2 cellular contexts compared by ENCODE assay signal in genomic region chr5:138751344-138751743, GRCh38.
TF ChIP-seq lines count a peak whose summit lies in the region.

No MANE protein-coding gene starts in this region.

TF ChIP-seq in HEK293, 187 proteins besides CTCF, POLR2A, EP300 and RAD21:
- TF ChIP-seq ZNF121 (tag by site-specific recombination; IDR thresholded peaks at IDR 0.05) (peak; percentile 85), PRDM10 (tag by site-specific recombination; IDR thresholded peaks at IDR 0.05) (peak; percentile 73; the same call in 1 of the 2 replicates)
- TF ChIP-seq, protein P1, sequence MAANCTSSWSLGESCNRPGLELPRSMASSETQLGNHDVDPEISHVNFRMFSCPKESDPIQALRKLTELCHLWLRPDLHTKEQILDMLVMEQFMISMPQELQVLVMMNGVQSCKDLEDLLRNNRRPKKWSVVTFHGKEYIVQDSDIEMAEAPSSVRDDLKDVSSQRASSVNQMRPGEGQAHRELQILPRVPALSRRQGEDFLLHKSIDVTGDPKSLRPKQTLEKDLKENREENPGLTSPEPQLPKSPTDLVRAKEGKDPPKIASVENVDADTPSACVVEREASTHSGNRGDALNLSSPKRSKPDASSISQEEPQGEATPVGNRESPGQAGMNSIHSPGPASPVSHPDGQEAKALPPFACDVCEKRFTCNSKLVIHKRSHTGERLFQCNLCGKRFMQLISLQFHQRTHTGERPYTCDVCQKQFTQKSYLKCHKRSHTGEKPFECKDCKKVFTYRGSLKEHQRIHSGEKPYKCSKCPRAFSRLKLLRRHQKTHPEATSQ (tag by site-specific recombination; IDR thresholded peaks at IDR 0.05), result 0 out of 2 replicates have a peak, but pooled peaks have one; percentile 68

TF ChIP-seq in HepG2, 621 proteins besides CTCF, POLR2A, EP300 and RAD21:
- TF ChIP-seq ZNF121 (CRISPR knock-in tag; IDR thresholded peaks at IDR 0.05), result peak; percentile 90
- TF ChIP-seq, protein P2, sequence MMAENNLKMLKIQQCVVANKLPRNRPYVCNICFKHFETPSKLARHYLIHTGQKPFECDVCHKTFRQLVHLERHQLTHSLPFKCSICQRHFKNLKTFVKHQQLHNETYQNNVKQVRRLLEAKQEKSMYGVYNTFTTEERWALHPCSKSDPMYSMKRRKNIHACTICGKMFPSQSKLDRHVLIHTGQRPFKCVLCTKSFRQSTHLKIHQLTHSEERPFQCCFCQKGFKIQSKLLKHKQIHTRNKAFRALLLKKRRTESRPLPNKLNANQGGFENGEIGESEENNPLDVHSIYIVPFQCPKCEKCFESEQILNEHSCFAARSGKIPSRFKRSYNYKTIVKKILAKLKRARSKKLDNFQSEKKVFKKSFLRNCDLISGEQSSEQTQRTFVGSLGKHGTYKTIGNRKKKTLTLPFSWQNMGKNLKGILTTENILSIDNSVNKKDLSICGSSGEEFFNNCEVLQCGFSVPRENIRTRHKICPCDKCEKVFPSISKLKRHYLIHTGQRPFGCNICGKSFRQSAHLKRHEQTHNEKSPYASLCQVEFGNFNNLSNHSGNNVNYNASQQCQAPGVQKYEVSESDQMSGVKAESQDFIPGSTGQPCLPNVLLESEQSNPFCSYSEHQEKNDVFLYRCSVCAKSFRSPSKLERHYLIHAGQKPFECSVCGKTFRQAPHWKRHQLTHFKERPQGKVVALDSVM (CRISPR knock-in tag; IDR thresholded peaks at IDR 0.05), result 0 out of 2 replicates have a peak, but pooled peaks have one; percentile 40
